In the genomic region with DNA sequence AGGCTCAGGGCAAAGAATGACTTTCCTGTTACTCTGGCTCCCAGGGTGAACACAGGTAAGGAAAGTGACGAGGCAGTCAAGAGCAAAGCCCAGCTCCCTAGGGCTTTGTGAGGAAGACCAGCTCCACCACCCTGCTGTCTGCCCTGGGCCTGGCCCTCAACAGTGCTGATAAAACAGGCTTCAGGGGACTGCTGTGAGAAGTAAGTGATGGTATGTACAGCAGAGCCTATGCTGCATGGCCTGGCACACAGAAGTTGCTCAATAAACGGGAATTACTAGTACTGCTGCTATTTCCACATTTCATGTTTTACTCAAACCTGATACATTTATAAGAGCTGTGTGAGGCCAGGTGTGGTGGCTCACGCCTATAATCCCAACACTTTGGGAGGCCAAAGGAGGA, we compare ENCODE assay signal across 21 cellular contexts. TPM values are rescaled to one million over a fixed set of nuclear protein-coding genes. Genes with fewer than 3 reads are reported as not detected.
DNase-seq lines count a peak whose midpoint lies in the region; FAIRE-seq and TF ChIP-seq lines count a peak whose summit lies in the region.
"Had no signal": no experiment of that assay in that cellular context is flagged by ENCODE, and none has a peak within 500 bp of the region (broad histone marks: within the 10 kb centered on the region; RNA-seq: fewer than 3 reads in every experiment).

No MANE protein-coding gene starts in this region.

- no peak overlapping the region for H3K4me2 ChIP-seq in osteoblast (ENCODE audit: insufficient read depth, low read length)

- TF ChIP-seq POLR2A in erythroblast (IDR thresholded peaks at IDR 0.05; ENCODE audit: low read length), result no peak

- H3K4me1 ChIP-seq in osteoblast (ENCODE audit: insufficient read depth, low read length) (peaks cover 53% of the 10 kb centered on the region), kidney (ENCODE audit: control insufficient read depth in 1 of 2, insufficient read depth in 1 of 2, low read depth in 1 of 2, low read length in 2 of 2) (peaks cover 29 to 31% of the 10 kb centered on the region in 2 donors)

- DNase-seq in EH (ENCODE audit: low read depth) (peak; percentile 55), MV-4-11 (lab: John Stamatoyannopoulos, UW) (peak; percentile 34), erythroblast (lab: John Stamatoyannopoulos, UW) (peak; percentile 45 to 49), osteoblast (ENCODE audit: insufficient read length, low spot score, missing footprints) (no peak), pons (ENCODE audit: low spot score) (no peak), kidney (no peak), putamen (ENCODE audit: low spot score) (no peak), H4 (ENCODE audit: low spot score) (no peak)
- DNase-seq: activated CD8-positive, alpha-beta T cell treated with anti-CD3 and anti-CD28 coated beads, Interleukin-2, amount 10 ng/mL, durations not matched to agents 7 days and 5 days; activated naive CD4-positive, alpha-beta T cell treated with anti-CD3 and anti-CD28 coated beads, Interleukin-2, amount 50 U/mL, for 16 hours; activated T-cell treated with anti-CD3 and anti-CD28 coated beads, Interleukin-2, amount 50 U/mL, for 24 hours; brain microvascular endothelial cell; dermis blood vessel endothelial cell; left lung; NCI-H146; OCI-M1; stimulated activated naive CD4-positive, alpha-beta T cell treated with Interleukin-2 at 50 U/mL for 16 hours had no signal

- no peak overlapping the region for H3K9ac ChIP-seq in kidney (ENCODE audit: low read length in 2 of 2)

- intact Hi-C loops in kidney (cut with DNase I), result no loop called here

- H3K4me3 ChIP-seq in osteoblast (ENCODE audit: insufficient read depth, low read length), result no peak overlapping the region
- H3K4me3 ChIP-seq in kidney (ENCODE audit: low read length in 2 of 2), result no peak overlapping the region
- H3K4me3 ChIP-seq: gastroesophageal sphincter, left lung, SJSA1, tibial nerve had no signal

- H3K9me3 ChIP-seq in osteoblast (ENCODE audit: low read depth, low read length) (no peaks in the 10 kb centered on the region), kidney (ENCODE audit: control insufficient read depth in 1 of 2, low read length in 2 of 2) (no peaks in the 10 kb centered on the region)
- H3K9me3 ChIP-seq: gastroesophageal sphincter, left lung, SJSA1, tibial nerve had no signal

- H3K27me3 ChIP-seq in osteoblast (ENCODE audit: insufficient read depth, low read length), result no peaks in the 10 kb centered on the region
- H3K27me3 ChIP-seq: brain microvascular endothelial cell, gastroesophageal sphincter, left lung, SJSA1, tibial nerve had no signal

- H2AFZ ChIP-seq in osteoblast (ENCODE audit: low read length), result no peak overlapping the region

- peaks cover 90% of the 10 kb centered on the region for H3K79me2 ChIP-seq in osteoblast (ENCODE audit: insufficient read depth, low read length)

- H3K36me3 ChIP-seq in osteoblast (ENCODE audit: insufficient read depth, low read length) (no peaks in the 10 kb centered on the region), kidney (ENCODE audit: control insufficient read depth in 1 of 2, insufficient read depth in 2 of 2, low read length in 2 of 2) (no peaks in the 10 kb centered on the region)
- H3K36me3 ChIP-seq: brain microvascular endothelial cell, gastroesophageal sphincter, left lung, tibial nerve had no signal

- no peak for FAIRE-seq in kidney (lab: Jason Lieb, UNC)
- FAIRE-seq: HTR-8/SVneo had no signal

- peaks cover 3% of the 10 kb centered on the region for H4K20me1 ChIP-seq in osteoblast (ENCODE audit: insufficient read depth, low read length)

- no peak for TF ChIP-seq CTCF in osteoblast (IDR thresholded peaks at IDR 0.05; ENCODE audit: extremely low read depth, low read depth, low read length)
- TF ChIP-seq CTCF in kidney (IDR thresholded peaks at IDR 0.05; ENCODE audit: borderline replicate concordance, extremely low read depth, insufficient read depth), result no peak

- H3K27ac ChIP-seq in osteoblast (ENCODE audit: low read depth, low read length) (peak overlapping the region; percentile 84), kidney (ENCODE audit: low read depth in 2 of 2, low read length in 2 of 2) (no peak overlapping the region)
- H3K27ac ChIP-seq: brain microvascular endothelial cell, left lung, SJSA1 had no signal

RNA-seq across cellular contexts. Expression of gene MICAL3, which starts 50.3 kb away (rescaled TPM):
- total RNA-seq in osteoblast, result 35.1 and 39.5 TPM in 2 replicates
- total RNA-seq in kidney, result 99.4 TPM
- polyA plus RNA-seq in kidney (ENCODE audit: insufficient read depth, low read depth, low replicate concordance), result 5.0 TPM
- 7.0 and 17.3 TPM in 2 replicates for total RNA-seq in H4 (2014; rRNA removed; shearing (Covaris generic))

Comparison
In these comparisons a context has a peak if more than half of its experiments do, and no peak if none do; other contexts are left out.
1. DNase-seq: peak in EH (single experiment), MV-4-11 (single experiment) and erythroblast (2 of 2); none in osteoblast (single experiment), pons (single experiment), kidney (single experiment), putamen (single experiment) and H4 (single experiment).